ENCODE assay signal across 9 cellular contexts in genomic region chr14:104986487-104987164, GRCh38. TPM values are rescaled to one million over a fixed set of nuclear protein-coding genes. Genes with fewer than 3 reads are reported as not detected.
A peak's percentile ranks its signal among the peaks of the same experiment; 100 is the strongest.
DNase-seq lines count a peak whose midpoint lies in the region; ATAC-seq, FAIRE-seq and TF ChIP-seq lines count a peak whose summit lies in the region.
"Had no signal": no experiment of that assay in that cellular context is flagged by ENCODE, and none has a peak within 500 bp of the region (broad histone marks: within the 10 kb centered on the region; RNA-seq: fewer than 3 reads in every experiment).

No MANE protein-coding gene starts in this region.

- H3K9me3 ChIP-seq in astrocyte (ENCODE audit: insufficient read depth, low read depth, low read length) (no peaks in the 10 kb centered on the region), left lung (no peaks in the 10 kb centered on the region), suprapubic skin (no peaks in the 10 kb centered on the region)

- H3K36me3 ChIP-seq in astrocyte (ENCODE audit: insufficient read depth, low read length) (no peaks in the 10 kb centered on the region), left lung (no peaks in the 10 kb centered on the region), suprapubic skin (peaks cover 8% of the 10 kb centered on the region)

- no peak overlapping the region for H3K27ac ChIP-seq in astrocyte (ENCODE audit: low read depth, low read length)
- no peak overlapping the region for H3K27ac ChIP-seq in left lung
- H3K27ac ChIP-seq in suprapubic skin = no peak overlapping the region

- TF ChIP-seq CTCF in astrocyte (IDR thresholded peaks at IDR 0.05; ENCODE audit: insufficient read depth, low read depth, low read length) = no peak
- no peak for TF ChIP-seq CTCF in left lung (IDR thresholded peaks at IDR 0.05)
- no peak for TF ChIP-seq CTCF in suprapubic skin (IDR thresholded peaks at IDR 0.05)

- H2AFZ ChIP-seq in astrocyte (ENCODE audit: low read depth, low read length) = no peak overlapping the region

- H3K9me3 Mint-ChIP-seq in activated CD4-positive, alpha-beta T cell treated with anti-CD3 and anti-CD28 coated beads for 36 hours (ENCODE audit: low read depth) = no peaks in the 10 kb centered on the region
- no peaks in the 10 kb centered on the region for H3K9me3 Mint-ChIP-seq in astrocyte (ENCODE audit: unreplicated experiment)

- WGBS in suprapubic skin = 40% methylated on average over 1 of the region's 19 CpGs

- H3K4me2 ChIP-seq in astrocyte (ENCODE audit: low read length) = peak overlapping the region; percentile 96

- no peak for DNase-seq in activated CD4-positive, alpha-beta T cell treated with anti-CD3 and anti-CD28 coated beads for 36 hours
- no peak for DNase-seq in activated CD4-positive, alpha-beta T cell treated with anti-CD3 and anti-CD28 coated beads for 48 hours
- DNase-seq in astrocyte (ENCODE audit: low read depth) (no peak), left lung (peak in 1 of 2 donors; percentile 39), suprapubic skin (ENCODE audit: low spot score in 2 of 2) (peak in 1 of 2 donors; percentile 58), sciatic nerve (ENCODE audit: low spot score) (no peak), NCI-H748 treated with DMSO at 0.1 percent for 48 hours (lab: John Stamatoyannopoulos, UW) (no peak)
- DNase-seq in stimulated activated naive CD4-positive, alpha-beta T cell treated with Interleukin-2 at 50 U/mL for 16 hours (lab: John Stamatoyannopoulos, UW) = no peak
- DNase-seq: RPMI8226 had no signal

- H3K27me3 ChIP-seq in astrocyte (ENCODE audit: insufficient read depth, low read length) = no peaks in the 10 kb centered on the region
- no peaks in the 10 kb centered on the region for H3K27me3 ChIP-seq in left lung
- no peaks in the 10 kb centered on the region for H3K27me3 ChIP-seq in suprapubic skin

- peak overlapping the region; percentile 71 for H3K4me3 ChIP-seq in astrocyte (ENCODE audit: insufficient read depth, low read depth, low read length)
- H3K4me3 ChIP-seq in left lung = peak overlapping the region; percentile 71 to 89
- peak overlapping the region; percentile 72 for H3K4me3 ChIP-seq in suprapubic skin

- ATAC-seq in activated CD4-positive, alpha-beta T cell treated with anti-CD3 and anti-CD28 coated beads for 36 hours = no peak
- no peak for ATAC-seq in left lung
- no peak for ATAC-seq in sciatic nerve

- H3K79me2 ChIP-seq in astrocyte (ENCODE audit: insufficient read depth, low read length) = peaks cover 7% of the 10 kb centered on the region

- POLR2A ChIA-PET in activated CD4-positive, alpha-beta T cell treated with anti-CD3 and anti-CD28 coated beads for 36 hours (lab: Charles Lee) = no interaction called here

- H3K4me3 Mint-ChIP-seq in activated CD4-positive, alpha-beta T cell treated with anti-CD3 and anti-CD28 coated beads for 36 hours = peak overlapping the region; percentile 64
- H3K4me3 Mint-ChIP-seq in astrocyte (ENCODE audit: unreplicated experiment) = peak overlapping the region; percentile 78

- H3K9ac ChIP-seq in astrocyte (ENCODE audit: low read length) = peak overlapping the region; percentile 84

- no peak for TF ChIP-seq POLR2A in suprapubic skin (IDR thresholded peaks at IDR 0.05)

- no peak for FAIRE-seq in astrocyte (lab: Jason Lieb, UNC)

- CTCF ChIA-PET in activated CD4-positive, alpha-beta T cell treated with anti-CD3 and anti-CD28 coated beads for 36 hours (lab: Charles Lee) = interaction anchor here (0.5 to 1.1 kb wide), 3 partner anchors 12 to 449 kb away, joined by 3 read pairs; no protein-coding TSS in a partner anchor

- peaks cover 5% of the 10 kb centered on the region for H3K4me1 Mint-ChIP-seq in activated CD4-positive, alpha-beta T cell treated with anti-CD3 and anti-CD28 coated beads for 36 hours
- H3K4me1 Mint-ChIP-seq in astrocyte (ENCODE audit: low read depth, unreplicated experiment) = no peaks in the 10 kb centered on the region

- H4K20me1 ChIP-seq in astrocyte (ENCODE audit: insufficient read depth, low read length) = no peaks in the 10 kb centered on the region

- no peak for TF ChIP-seq EP300 in suprapubic skin (IDR thresholded peaks at IDR 0.05)

- H3K27ac Mint-ChIP-seq in activated CD4-positive, alpha-beta T cell treated with anti-CD3 and anti-CD28 coated beads for 36 hours = no peak overlapping the region
- H3K27ac Mint-ChIP-seq in astrocyte (ENCODE audit: unreplicated experiment) = no peak overlapping the region

- H3K27me3 Mint-ChIP-seq in activated CD4-positive, alpha-beta T cell treated with anti-CD3 and anti-CD28 coated beads for 36 hours = no peaks in the 10 kb centered on the region
- peaks cover 8% of the 10 kb centered on the region for H3K27me3 Mint-ChIP-seq in astrocyte (ENCODE audit: low read depth, unreplicated experiment)

- H3K4me1 ChIP-seq in astrocyte (ENCODE audit: insufficient read depth, low read length) (peaks cover 8% of the 10 kb centered on the region), left lung (peaks cover 12 to 23% of the 10 kb centered on the region in 2 donors), suprapubic skin (peaks cover 16% of the 10 kb centered on the region)

- H3K36me3 Mint-ChIP-seq in activated CD4-positive, alpha-beta T cell treated with anti-CD3 and anti-CD28 coated beads for 36 hours (ENCODE audit: low read depth) = no peaks in the 10 kb centered on the region
- H3K36me3 Mint-ChIP-seq in astrocyte (ENCODE audit: low read depth, unreplicated experiment) = peaks cover 5% of the 10 kb centered on the region

- intact Hi-C loops in activated CD4-positive, alpha-beta T cell treated with anti-CD3 and anti-CD28 coated beads for 36 hours (cut with DNase I, micrococcal nuclease) = loop anchor here in 1 of 2 experiments (5.0 kb wide), 1 partner anchor 36 kb away; the partner anchor contains the start of gene CDCA4
- intact Hi-C loops in left lung (cut with DNase I) (no loop called here), sciatic nerve (cut with DNase I) (loop anchor here (10.0 kb wide), 1 partner anchor 98 kb away; no protein-coding TSS in a partner anchor)

RNA-seq across cellular contexts. Expression of gene CLBA1, which starts 1.0 kb away (rescaled TPM):
- total RNA-seq in activated CD4-positive, alpha-beta T cell treated with anti-CD3 and anti-CD28 coated beads for 36 hours = 1 to 10 TPM; 1.1 to 1.9 TPM
- total RNA-seq in astrocyte = 6.3 and 7.2 TPM in 2 replicates
- total RNA-seq in left lung = 1 to 10 TPM; 7.1 to 8.5 TPM
- total RNA-seq in suprapubic skin = 10 to 100 TPM in 2 of 4 donors, 1 to 10 TPM in 2; 6.3 to 10.9 (median 9.1) TPM
- total RNA-seq in sciatic nerve = 6.1 TPM

RNA-seq across cellular contexts. Expression of gene AHNAK2, which starts 8.5 kb away (rescaled TPM):
- under 1 TPM; 0.07 to 0.11 TPM for total RNA-seq in activated CD4-positive, alpha-beta T cell treated with anti-CD3 and anti-CD28 coated beads for 36 hours
- 34.3 and 44.7 TPM in 2 replicates for total RNA-seq in astrocyte
- 10 to 100 TPM; 22.1 to 22.3 TPM for total RNA-seq in left lung
- 100 to 1,000 TPM; 829 to 975 (median 858) TPM for total RNA-seq in suprapubic skin
- total RNA-seq in sciatic nerve = 77.7 TPM

RNA-seq across cellular contexts. Expression of gene CDCA4, which starts 34.3 kb away (rescaled TPM):
- 10 to 100 TPM; 52.0 to 62.7 TPM for total RNA-seq in activated CD4-positive, alpha-beta T cell treated with anti-CD3 and anti-CD28 coated beads for 36 hours
- total RNA-seq in astrocyte (8.7 and 11.3 TPM in 2 replicates), left lung (1 to 10 TPM; 9.4 to 9.6 TPM), suprapubic skin (10 to 100 TPM; 27.7 to 38.6 (median 35.8) TPM), sciatic nerve (5.5 TPM)

Comparison
In these comparisons a context has a peak if more than half of its experiments do, and no peak if none do; other contexts are left out.
1. RNA of gene AHNAK2, which starts 8.5 kb away (total RNA-seq): 829 to 975 TPM in suprapubic skin, 77.7 TPM in sciatic nerve (single experiment), 34.3 to 44.7 TPM in astrocyte and 22.1 to 22.3 TPM in left lung; 0.07 to 0.11 TPM in activated CD4-positive, alpha-beta T cell treated with anti-CD3 and anti-CD28 coated beads for 36 hours; every median in the first group is over 10 times any median in the second.
2. Peak in every context shown above with its lines, with median percentiles within 50 percentile points of each other: H3K4me3 ChIP-seq.